ENCODE assay signal across 10 cellular contexts in the genomic region with DNA sequence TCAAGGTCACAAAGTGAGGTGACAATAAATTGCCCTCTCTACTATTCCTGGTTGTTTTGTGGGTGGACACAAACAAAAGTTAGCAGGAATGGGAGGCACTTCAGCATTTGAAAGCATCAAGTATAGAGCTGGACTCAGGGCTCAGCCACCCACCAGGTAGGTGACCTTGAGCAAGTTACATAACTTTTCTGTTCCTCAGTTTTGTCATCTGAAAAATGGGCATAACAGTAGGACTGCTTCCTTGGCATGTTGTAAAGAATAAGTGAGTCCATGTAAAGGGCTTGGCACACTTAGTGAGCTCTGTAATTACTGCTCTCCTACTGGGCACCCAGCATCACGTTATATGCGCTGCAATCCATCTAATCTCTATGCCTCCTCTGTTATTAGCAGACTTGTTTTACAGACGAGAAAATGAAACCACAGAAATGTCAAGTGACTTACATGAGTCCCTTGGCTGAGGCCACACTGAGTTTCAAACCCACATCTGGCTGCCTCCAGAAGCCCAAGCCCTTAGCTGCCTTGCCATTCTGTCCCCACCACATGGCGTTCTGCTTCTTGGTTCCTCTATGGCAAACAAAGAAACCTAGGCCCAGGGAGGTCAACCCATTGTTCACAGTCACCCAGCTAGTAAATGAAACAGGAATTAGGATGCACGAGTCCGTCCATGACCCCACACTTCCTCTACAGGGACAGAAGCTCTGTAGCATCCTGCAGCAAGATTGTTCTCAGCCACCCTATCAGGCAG.
DNase-seq lines count a peak whose midpoint lies in the region; ATAC-seq, FAIRE-seq and TF ChIP-seq lines count a peak whose summit lies in the region.
"Had no signal": no experiment of that assay in that cellular context is flagged by ENCODE, and none has a peak within 500 bp of the region (broad histone marks: within the 10 kb centered on the region; RNA-seq: fewer than 3 reads in every experiment).

No MANE protein-coding gene starts in this region.

- H3K27ac Mint-ChIP-seq in natural killer cell treated with Interleukin-12 subunit alpha and Interleukin-12 subunit beta and Interleukin-15 and Interleukin-18, amount 100 ng/mL, for 72 hours = no peak overlapping the region

- H3K4me1 Mint-ChIP-seq in natural killer cell treated with Interleukin-12 subunit alpha and Interleukin-12 subunit beta and Interleukin-15 and Interleukin-18, amount 100 ng/mL, for 72 hours (ENCODE audit: low read depth in 2 of 2) = peaks cover 14 to 15% of the 10 kb centered on the region in 2 donors

- H3K4me3 ChIP-seq in colonic mucosa = no peak overlapping the region

- H3K36me3 ChIP-seq in colonic mucosa = no peaks in the 10 kb centered on the region

- H3K9me3 Mint-ChIP-seq in natural killer cell treated with Interleukin-12 subunit alpha and Interleukin-12 subunit beta and Interleukin-15 and Interleukin-18, amount 100 ng/mL, for 72 hours = no peaks in the 10 kb centered on the region

- H3K27ac ChIP-seq in colonic mucosa = no peak overlapping the region

- no peak overlapping the region for H3K9ac ChIP-seq in colonic mucosa (ENCODE audit: low read depth in 2 of 2, low read length in 2 of 2)

- no peak for TF ChIP-seq CTCF in colonic mucosa (IDR thresholded peaks at IDR 0.05)

- intact Hi-C loops in colonic mucosa (cut with DNase I) = no loop called here

- no peaks in the 10 kb centered on the region for H3K4me1 ChIP-seq in colonic mucosa

- peak overlapping the region; percentile 40 for H3K4me3 Mint-ChIP-seq in natural killer cell treated with Interleukin-12 subunit alpha and Interleukin-12 subunit beta and Interleukin-15 and Interleukin-18, amount 100 ng/mL, for 72 hours

- no peak for DNase-seq in natural killer cell treated with Interleukin-12 subunit alpha and Interleukin-12 subunit beta and Interleukin-15 and Interleukin-18, amount 100 ng/mL, for 72 hours (ENCODE audit: low spot score)
- DNase-seq in frontal cortex (ENCODE audit: low spot score in 2 of 2) (no peak), colonic mucosa (no peak), NCI-H2227 treated with DMSO at 0.1 percent for 48 hours (lab: John Stamatoyannopoulos, UW) (no peak)
- DNase-seq in stimulated activated naive CD4-positive, alpha-beta T cell treated with Interleukin-2 at 50 U/mL for 16 hours (lab: John Stamatoyannopoulos, UW) = no peak
- DNase-seq: cortex of kidney, NCI-H187 had no signal

- H3K36me3 Mint-ChIP-seq in natural killer cell treated with Interleukin-12 subunit alpha and Interleukin-12 subunit beta and Interleukin-15 and Interleukin-18, amount 100 ng/mL, for 72 hours = no peaks in the 10 kb centered on the region

- no peak for FAIRE-seq in frontal cortex (lab: Jason Lieb, UNC)

- peak; percentile 85 for ATAC-seq in GM18907 (IDR thresholded peaks at IDR 0.05; ENCODE audit: unreplicated experiment)
- peak; percentile 65 for ATAC-seq in HG02571 (IDR thresholded peaks at IDR 0.05; ENCODE audit: unreplicated experiment)
- peak; percentile 76 for ATAC-seq in HG03571 (IDR thresholded peaks at IDR 0.05; ENCODE audit: unreplicated experiment)
- no peak for ATAC-seq in natural killer cell treated with Interleukin-12 subunit alpha and Interleukin-12 subunit beta and Interleukin-15 and Interleukin-18, amount 100 ng/mL, for 72 hours

- peaks cover 15 to 24% of the 10 kb centered on the region in 2 donors for H3K27me3 Mint-ChIP-seq in natural killer cell treated with Interleukin-12 subunit alpha and Interleukin-12 subunit beta and Interleukin-15 and Interleukin-18, amount 100 ng/mL, for 72 hours

- H3K27me3 ChIP-seq in colonic mucosa = no peaks in the 10 kb centered on the region

- no peaks in the 10 kb centered on the region for H3K9me3 ChIP-seq in colonic mucosa

Comparison
In these comparisons a context has a peak if more than half of its experiments do, and no peak if none do; other contexts are left out.
1. ATAC-seq: peak in GM18907 (single experiment), HG02571 (single experiment) and HG03571 (single experiment); none in natural killer cell treated with Interleukin-12 subunit alpha and Interleukin-12 subunit beta and Interleukin-15 and Interleukin-18, amount 100 ng/mL, for 72 hours (0 of 2).